ENCODE assay signal across 8 cellular contexts in the genomic region with DNA sequence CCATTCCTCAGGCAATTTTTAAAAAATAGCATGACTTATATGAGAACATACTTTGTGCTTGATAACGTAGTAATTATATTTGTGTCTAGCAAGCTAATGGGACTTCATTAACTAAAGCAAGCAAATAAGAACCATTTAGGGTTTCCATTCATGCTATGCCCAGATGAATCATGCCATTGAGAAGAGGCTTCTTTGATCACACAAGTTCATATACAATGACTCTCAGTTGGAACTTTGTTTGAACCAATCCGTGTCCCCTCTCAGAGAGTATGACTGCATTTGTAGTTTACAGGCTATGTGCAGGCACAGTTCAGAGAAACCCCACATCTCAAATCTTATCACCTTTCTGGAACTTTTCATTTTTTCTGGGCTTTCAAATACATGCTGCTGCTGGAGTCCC.
"Had no signal": no experiment of that assay in that cellular context is flagged by ENCODE, and none has a peak within 500 bp of the region (broad histone marks: within the 10 kb centered on the region; RNA-seq: fewer than 3 reads in every experiment).

No MANE protein-coding gene starts in this region.

- DNase-seq: H9, HCEC 1CT, KBM-7 had no signal

- H3K27ac ChIP-seq: HL-60 had no signal

- H3K27ac Mint-ChIP-seq: GM23338, H9, IgD-negative memory B cell had no signal

- H3K9me3 Mint-ChIP-seq: GM23338, H9, IgD-negative memory B cell had no signal

- H3K36me3 Mint-ChIP-seq: IgD-negative memory B cell had no signal

- H3K4me3 Mint-ChIP-seq: GM23338, H9, IgD-negative memory B cell had no signal

- H3K4me1 Mint-ChIP-seq: IgD-negative memory B cell had no signal

- ATAC-seq: HepG2 had no signal

- H3K4me2 ChIP-seq: GM23338 had no signal

- H2AFZ ChIP-seq: GM23338 had no signal

- H3K4me3 ChIP-seq: GM23338 had no signal

- FAIRE-seq: H1, HepG2 had no signal
